In the genomic region with DNA sequence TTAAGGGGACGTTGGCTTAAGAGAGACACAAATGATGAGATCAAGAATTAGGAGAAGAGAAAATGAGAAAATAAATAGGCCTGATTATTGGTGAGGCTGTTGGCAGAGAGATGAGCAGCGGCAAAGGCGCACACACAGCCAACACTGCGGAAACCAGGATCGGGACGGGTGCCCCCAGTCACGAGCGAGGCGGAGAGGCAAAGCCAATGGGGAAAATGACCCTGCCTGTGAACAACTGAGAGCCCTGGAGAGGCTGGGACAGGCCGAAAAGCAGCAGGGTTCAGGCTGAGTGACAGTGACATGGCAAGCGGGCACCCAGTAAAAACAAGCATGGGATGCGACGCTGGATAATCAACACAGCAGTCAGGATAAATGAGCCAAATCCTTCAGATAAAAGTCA, we compare ENCODE assay signal across 24 cellular contexts. TPM values are rescaled to one million over a fixed set of nuclear protein-coding genes. Genes with fewer than 3 reads are reported as not detected.
DNase-seq lines count a peak whose midpoint lies in the region; ATAC-seq and TF ChIP-seq lines count a peak whose summit lies in the region.
"Had no signal": no experiment of that assay in that cellular context is flagged by ENCODE, and none has a peak within 500 bp of the region (broad histone marks: within the 10 kb centered on the region; RNA-seq: fewer than 3 reads in every experiment).

No MANE protein-coding gene starts in this region.

- H3K27me3 Mint-ChIP-seq in activated CD4-positive, alpha-beta T cell treated with anti-CD3 and anti-CD28 coated beads for 36 hours, result no peaks in the 10 kb centered on the region
- no peaks in the 10 kb centered on the region for H3K27me3 Mint-ChIP-seq in activated B cell treated with CpG ODN at 0.5 μM for 24 hours
- H3K27me3 Mint-ChIP-seq in natural killer cell (ENCODE audit: low read depth in 2 of 2), result no peaks in the 10 kb centered on the region
- H3K27me3 Mint-ChIP-seq: activated naive CD8-positive, alpha-beta T cell treated with anti-CD3 and anti-CD28 coated beads, Interleukin-2, amount 50 U/mL, for 24 hours; activated T-helper 17 cell treated with anti-CD3 and anti-CD28 coated beads, Interleukin-2, amount 50 U/mL, for 72 hours; CD4-positive, alpha-beta memory T cell had no signal

- DNase-seq in activated CD4-positive, alpha-beta T cell treated with anti-CD3 and anti-CD28 coated beads for 36 hours, result no peak
- no peak for DNase-seq in activated CD4-positive, alpha-beta T cell treated with anti-CD3 and anti-CD28 coated beads for 1 hour
- no peak for DNase-seq in activated B cell treated with CpG ODN at 0.5 μM for 24 hours
- DNase-seq in natural killer cell, result no peak
- no peak for DNase-seq in stimulated activated effector memory CD8-positive, alpha-beta T cell treated with anti-CD3 and anti-CD28 coated beads, Interleukin-12 subunit alpha, Interleukin-12 subunit beta, amount 100 ng/mL, for 72 hours (ENCODE audit: low spot score in 2 of 2)
- no peak for DNase-seq in stimulated activated CD4-positive, alpha-beta T cell treated with anti-CD3 and anti-CD28 coated beads, Interleukin-15, amount 100 ng/mL, for 24 hours
- no peak for DNase-seq in upper lobe of right lung
- DNase-seq: activated CD4-positive, alpha-beta T cell treated with anti-CD3 and anti-CD28 coated beads, Interleukin-2, amount 50 U/mL, for 4 hours; activated CD8-positive, alpha-beta memory T cell treated with anti-CD3 and anti-CD28 coated beads, Interleukin-2, amount 50 U/mL, for 4 hours; activated naive CD8-positive, alpha-beta T cell treated with anti-CD3 and anti-CD28 coated beads, Interleukin-2, amount 50 U/mL, for 24 hours; CD4-positive, alpha-beta memory T cell; erythroblast; foreskin melanocyte; MG63; NCI-H2081; NCI-H226 had no signal

- H3K27ac ChIP-seq in upper lobe of right lung, result no peak overlapping the region
- H3K27ac ChIP-seq: 22Rv1, skin epidermis, VCaP had no signal

- peaks cover 18% of the 10 kb centered on the region for H3K4me1 Mint-ChIP-seq in activated CD4-positive, alpha-beta T cell treated with anti-CD3 and anti-CD28 coated beads for 36 hours
- H3K4me1 Mint-ChIP-seq in activated B cell treated with CpG ODN at 0.5 μM for 24 hours (peaks cover 67% of the 10 kb centered on the region), natural killer cell (peaks cover 28 to 55% of the 10 kb centered on the region in 2 donors)
- H3K4me1 Mint-ChIP-seq in stimulated activated effector memory CD8-positive, alpha-beta T cell treated with anti-CD3 and anti-CD28 coated beads, Interleukin-12 subunit alpha, Interleukin-12 subunit beta, amount 100 ng/mL, for 72 hours, result peaks cover 47% of the 10 kb centered on the region

- no peak for ATAC-seq in activated CD4-positive, alpha-beta T cell treated with anti-CD3 and anti-CD28 coated beads for 36 hours
- ATAC-seq in activated B cell treated with CpG ODN at 0.5 μM for 24 hours (ENCODE audit: low read depth) (no peak), natural killer cell (no peak), GM18505 (IDR thresholded peaks at IDR 0.05; ENCODE audit: unreplicated experiment) (no peak), upper lobe of right lung (no peak)
- ATAC-seq in stimulated activated effector memory CD8-positive, alpha-beta T cell treated with anti-CD3 and anti-CD28 coated beads, Interleukin-12 subunit alpha, Interleukin-12 subunit beta, amount 100 ng/mL, for 72 hours, result no peak
- ATAC-seq: activated T-helper 17 cell treated with anti-CD3 and anti-CD28 coated beads, Interleukin-2, amount 50 U/mL, for 72 hours; GM23338; K562 had no signal

- CTCF ChIA-PET in activated CD4-positive, alpha-beta T cell treated with anti-CD3 and anti-CD28 coated beads for 36 hours (lab: Charles Lee), result no interaction called here
- CTCF ChIA-PET in activated B cell treated with CpG ODN at 0.5 μM for 24 hours (lab: Charles Lee), result no interaction called here

- peaks cover 65% of the 10 kb centered on the region for H3K36me3 ChIP-seq in upper lobe of right lung

- no peaks in the 10 kb centered on the region for H3K9me3 ChIP-seq in upper lobe of right lung
- H3K9me3 ChIP-seq: thoracic aorta had no signal

- TF ChIP-seq CTCF in activated B cell treated with CpG ODN at 0.5 μM for 24 hours (IDR thresholded peaks at IDR 0.05) (no peak), natural killer cell (IDR thresholded peaks at IDR 0.05) (no peak), upper lobe of right lung (IDR thresholded peaks at IDR 0.05) (no peak)

- H3K9me3 Mint-ChIP-seq in activated CD4-positive, alpha-beta T cell treated with anti-CD3 and anti-CD28 coated beads for 36 hours (ENCODE audit: low read depth), result no peaks in the 10 kb centered on the region
- H3K9me3 Mint-ChIP-seq in activated B cell treated with CpG ODN at 0.5 μM for 24 hours, result no peaks in the 10 kb centered on the region
- H3K9me3 Mint-ChIP-seq in natural killer cell, result no peaks in the 10 kb centered on the region
- H3K9me3 Mint-ChIP-seq in stimulated activated effector memory CD8-positive, alpha-beta T cell treated with anti-CD3 and anti-CD28 coated beads, Interleukin-12 subunit alpha, Interleukin-12 subunit beta, amount 100 ng/mL, for 72 hours, result no peaks in the 10 kb centered on the region
- H3K9me3 Mint-ChIP-seq: activated naive CD8-positive, alpha-beta T cell treated with anti-CD3 and anti-CD28 coated beads, Interleukin-2, amount 50 U/mL, for 24 hours; activated T-helper 17 cell treated with anti-CD3 and anti-CD28 coated beads, Interleukin-2, amount 50 U/mL, for 72 hours; CD4-positive, alpha-beta memory T cell had no signal

- no peaks in the 10 kb centered on the region for H3K27me3 ChIP-seq in upper lobe of right lung
- H3K27me3 ChIP-seq: MG63 had no signal

- POLR2A ChIA-PET in activated CD4-positive, alpha-beta T cell treated with anti-CD3 and anti-CD28 coated beads for 36 hours (lab: Charles Lee), result no interaction called here
- POLR2A ChIA-PET in activated B cell treated with CpG ODN at 0.5 μM for 24 hours (lab: Charles Lee), result interaction anchor here (1.8 kb wide), 1 partner anchor 27 kb away, joined by 6 read pairs; no protein-coding TSS in a partner anchor

- intact Hi-C loops in activated CD4-positive, alpha-beta T cell treated with anti-CD3 and anti-CD28 coated beads for 36 hours (cut with DNase I, micrococcal nuclease), result no loop called here
- intact Hi-C loops in activated B cell treated with CpG ODN at 0.5 μM for 24 hours (cut with micrococcal nuclease), result loop anchor here (1.0 kb wide), 1 partner anchor 8 kb away; no protein-coding TSS in a partner anchor
- intact Hi-C loops in natural killer cell (cut with micrococcal nuclease), result no loop called here
- intact Hi-C loops in upper lobe of right lung (cut with DNase I), result no loop called here

- no peak for TF ChIP-seq POLR2A in GM18505 (IDR thresholded peaks at IDR 0.05; ENCODE audit: borderline replicate concordance, extremely low read depth, insufficient read depth, insufficient read length)

- peak overlapping the region; percentile 55 for H3K27ac Mint-ChIP-seq in activated CD4-positive, alpha-beta T cell treated with anti-CD3 and anti-CD28 coated beads for 36 hours
- H3K27ac Mint-ChIP-seq in activated B cell treated with CpG ODN at 0.5 μM for 24 hours, result peak overlapping the region; percentile 22
- H3K27ac Mint-ChIP-seq in natural killer cell, result peak overlapping the region; percentile 100
- H3K27ac Mint-ChIP-seq in stimulated activated effector memory CD8-positive, alpha-beta T cell treated with anti-CD3 and anti-CD28 coated beads, Interleukin-12 subunit alpha, Interleukin-12 subunit beta, amount 100 ng/mL, for 72 hours, result peak overlapping the region; percentile 15
- H3K27ac Mint-ChIP-seq: activated naive CD8-positive, alpha-beta T cell treated with anti-CD3 and anti-CD28 coated beads, Interleukin-2, amount 50 U/mL, for 24 hours; activated T-helper 17 cell treated with anti-CD3 and anti-CD28 coated beads, Interleukin-2, amount 50 U/mL, for 72 hours; GM23338 had no signal

- no peaks in the 10 kb centered on the region for H3K4me1 ChIP-seq in upper lobe of right lung

- H3K4me3 Mint-ChIP-seq in activated CD4-positive, alpha-beta T cell treated with anti-CD3 and anti-CD28 coated beads for 36 hours, result no peak overlapping the region
- no peak overlapping the region for H3K4me3 Mint-ChIP-seq in activated B cell treated with CpG ODN at 0.5 μM for 24 hours
- H3K4me3 Mint-ChIP-seq in natural killer cell, result no peak overlapping the region
- no peak overlapping the region for H3K4me3 Mint-ChIP-seq in stimulated activated effector memory CD8-positive, alpha-beta T cell treated with anti-CD3 and anti-CD28 coated beads, Interleukin-12 subunit alpha, Interleukin-12 subunit beta, amount 100 ng/mL, for 72 hours
- H3K4me3 Mint-ChIP-seq: activated naive CD8-positive, alpha-beta T cell treated with anti-CD3 and anti-CD28 coated beads, Interleukin-2, amount 50 U/mL, for 24 hours; activated T-helper 17 cell treated with anti-CD3 and anti-CD28 coated beads, Interleukin-2, amount 50 U/mL, for 72 hours; CD4-positive, alpha-beta memory T cell; GM23338 had no signal

- peaks cover 68% of the 10 kb centered on the region for H3K36me3 Mint-ChIP-seq in activated CD4-positive, alpha-beta T cell treated with anti-CD3 and anti-CD28 coated beads for 36 hours (ENCODE audit: low read depth)
- H3K36me3 Mint-ChIP-seq in activated B cell treated with CpG ODN at 0.5 μM for 24 hours (ENCODE audit: low read depth) (peaks cover 87% of the 10 kb centered on the region), natural killer cell (peaks cover 32% of the 10 kb centered on the region)
- peaks cover 100% of the 10 kb centered on the region for H3K36me3 Mint-ChIP-seq in stimulated activated effector memory CD8-positive, alpha-beta T cell treated with anti-CD3 and anti-CD28 coated beads, Interleukin-12 subunit alpha, Interleukin-12 subunit beta, amount 100 ng/mL, for 72 hours

- H3K4me3 ChIP-seq in upper lobe of right lung, result no peak overlapping the region
- H3K4me3 ChIP-seq: GM23338, K562, MG63, skin epidermis had no signal

RNA-seq across cellular contexts. Expression of a gene that starts 21.0 kb away (rescaled TPM):
- 10 to 100 TPM; 24.2 to 25.9 TPM for total RNA-seq in activated CD4-positive, alpha-beta T cell treated with anti-CD3 and anti-CD28 coated beads for 36 hours
- 48.5 and 54.0 TPM in 2 replicates for total RNA-seq in activated B cell treated with CpG ODN at 0.5 μM for 24 hours
- total RNA-seq in natural killer cell, result 100 to 1,000 TPM; 176 to 306 (median 250) TPM
- total RNA-seq in upper lobe of right lung, result 31.3 TPM

RNA-seq across cellular contexts. Expression of a gene that starts 50.5 kb away (rescaled TPM):
- total RNA-seq in activated CD4-positive, alpha-beta T cell treated with anti-CD3 and anti-CD28 coated beads for 36 hours, result under 1 TPM; 0.30 to 0.53 TPM
- total RNA-seq in activated B cell treated with CpG ODN at 0.5 μM for 24 hours, result not detected in 2 replicates
- 1 to 10 TPM in 2 of 3 donors, under 1 TPM in 1; 0.33 to 3.2 (median 2.6) TPM for total RNA-seq in natural killer cell
- 3.5 TPM for total RNA-seq in upper lobe of right lung
- total RNA-seq: activated T-helper 17 cell treated with anti-CD3 and anti-CD28 coated beads, Interleukin-2, amount 50 U/mL, for 72 hours; CD4-positive, alpha-beta memory T cell had no signal

Comparison
In these comparisons a context has a peak if more than half of its experiments do, and no peak if none do; other contexts are left out.
1. H3K27ac Mint-ChIP-seq: peak in every context shown above with its lines; median percentile 100 in natural killer cell; 55 in activated CD4-positive, alpha-beta T cell treated with anti-CD3 and anti-CD28 coated beads for 36 hours; 22 in activated B cell treated with CpG ODN at 0.5 μM for 24 hours; 15 in stimulated activated effector memory CD8-positive, alpha-beta T cell treated with anti-CD3 and anti-CD28 coated beads, Interleukin-12 subunit alpha, Interleukin-12 subunit beta, amount 100 ng/mL, for 72 hours.